31 cellular contexts compared by ENCODE assay signal in the genomic region with DNA sequence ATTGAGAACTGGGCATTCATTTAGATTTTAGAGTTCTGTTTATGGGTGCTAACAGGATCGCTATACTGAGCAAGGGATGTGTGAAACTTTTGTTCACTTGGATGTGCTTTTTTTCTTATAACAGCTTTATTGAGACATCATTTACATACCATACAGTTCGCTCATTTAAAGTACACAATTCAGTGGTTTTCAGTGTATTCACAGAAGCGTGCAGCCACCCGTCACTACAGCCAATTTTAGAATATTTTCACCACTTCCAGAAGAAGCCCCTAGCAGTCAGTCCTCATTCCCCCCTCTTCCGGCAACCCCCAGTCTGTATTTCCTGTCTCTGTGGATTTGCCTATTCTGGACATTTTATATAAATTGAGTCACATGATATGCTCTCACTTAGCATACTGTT. TPM values are rescaled to one million over a fixed set of nuclear protein-coding genes. Genes with fewer than 3 reads are reported as not detected.
A peak's percentile ranks its signal among the peaks of the same experiment; 100 is the strongest.
DNase-seq lines count a peak whose midpoint lies in the region; ATAC-seq and TF ChIP-seq lines count a peak whose summit lies in the region.
"Had no signal": no experiment of that assay in that cellular context is flagged by ENCODE, and none has a peak within 500 bp of the region (broad histone marks: within the 10 kb centered on the region; RNA-seq: fewer than 3 reads in every experiment).

No MANE protein-coding gene starts in this region.

- H3K36me3 ChIP-seq in upper lobe of right lung: no peaks in the 10 kb centered on the region

- TF ChIP-seq CTCF in astrocyte of the spinal cord (IDR thresholded peaks at IDR 0.05; ENCODE audit: low read depth, low read length) (no peak), upper lobe of right lung (IDR thresholded peaks at IDR 0.05) (no peak)

- intact Hi-C loops in upper lobe of right lung (cut with DNase I): no loop called here

- H3K4me1 ChIP-seq in upper lobe of right lung: no peaks in the 10 kb centered on the region
- H3K4me1 ChIP-seq: parathyroid adenoma, right lobe of liver had no signal

- in situ Hi-C loops in astrocyte of the spinal cord (cut with HindIII; ENCODE audit: low sequenced_read_pairs): no loop called here
- in situ Hi-C loops in KBM-7 (cut with MboI; ENCODE audit: low pct_unique_long_range_greater_than_20kb, low sequenced_read_pairs): no loop called here

- H3K9me3 ChIP-seq in upper lobe of right lung: no peaks in the 10 kb centered on the region
- H3K9me3 ChIP-seq: mucosa of descending colon, right lobe of liver had no signal

- peak; percentile 14 for DNase-seq in HCEC 1CT
- peak; percentile 20 for DNase-seq in astrocyte of the spinal cord (ENCODE audit: low read depth, low spot score)
- peak; percentile 17 for DNase-seq in iris pigment epithelial cell (ENCODE audit: low read depth)
- no peak for DNase-seq in upper lobe of right lung
- DNase-seq in KBM-7: no peak
- no peak for DNase-seq in HK-2 (ENCODE audit: unreplicated experiment)
- no peak for DNase-seq in retina
- DNase-seq: activated CD4-positive, alpha-beta T cell treated with anti-CD3 and anti-CD28 coated beads for 36 hours; activated CD8-positive, alpha-beta memory T cell treated with anti-CD3 and anti-CD28 coated beads for 24 hours; activated gamma-delta T cell; activated naive CD8-positive, alpha-beta T cell treated with anti-CD3 and anti-CD28 coated beads, Interleukin-2, amount 10 ng/mL, durations not matched to agents 7 days and 5 days; CD4-positive, alpha-beta memory T cell; dermis blood vessel endothelial cell; H7; mucosa of descending colon; NCI-H146; NCI-H446 treated with DMSO at 0.1 percent for 48 hours; NCI-H82; nephron progenitor cell; right lobe of liver; stimulated activated CD4-positive, alpha-beta T cell treated with anti-CD3 and anti-CD28 coated beads, Interleukin-12 subunit alpha, Interleukin-12 subunit beta, amount 100 ng/mL, for 4 hours; stimulated activated CD4-positive, alpha-beta T cell treated with anti-CD3 and anti-CD28 coated beads, Interleukin-4, amount 100 ng/mL, for 24 hours had no signal

- no peaks in the 10 kb centered on the region for H3K27me3 ChIP-seq in upper lobe of right lung
- H3K27me3 ChIP-seq: right lobe of liver had no signal

- peak overlapping the region; percentile 7 for H3K27ac ChIP-seq in upper lobe of right lung
- H3K27ac ChIP-seq: HL-60, parathyroid adenoma, right lobe of liver had no signal

- ATAC-seq in upper lobe of right lung: no peak
- ATAC-seq: activated CD4-positive, alpha-beta T cell treated with anti-CD3 and anti-CD28 coated beads for 36 hours; mucosa of descending colon; right lobe of liver; stimulated activated memory B cell treated with anti-CD40 and anti-IgM and Interleukin-4, amounts not matched to agents 10 μg/mL and 1 μg/mL and 100 μg/mL, for 72 hours had no signal

- H3K4me3 ChIP-seq in astrocyte of the spinal cord (ENCODE audit: low read depth, low read length) (no peak overlapping the region), upper lobe of right lung (no peak overlapping the region)
- H3K4me3 ChIP-seq: mucosa of descending colon, right lobe of liver had no signal

RNA-seq across cellular contexts. Expression of a gene that starts 48.7 kb away (rescaled TPM):
- not detected for total RNA-seq in upper lobe of right lung
- total RNA-seq: activated CD4-positive, alpha-beta T cell treated with anti-CD3 and anti-CD28 coated beads for 36 hours; activated naive CD8-positive, alpha-beta T cell treated with anti-CD3 and anti-CD28 coated beads, Interleukin-2, amount 10 ng/mL, durations not matched to agents 7 days and 5 days; CD4-positive, alpha-beta memory T cell; dermis blood vessel endothelial cell; G401; glomerular endothelial cell; H7; LHCN-M2; liver; mucosa of descending colon; right lobe of liver; T-helper 2 cell treated with Interferon-gamma antibody and Interleukin-4, amounts not matched to agents 100 ng/mL and 5 ng/mL, for 36 hours; urinary bladder had no signal

Comparison
In these comparisons a context has a peak if more than half of its experiments do, and no peak if none do; other contexts are left out.
1. DNase-seq: peak in HCEC 1CT (single experiment), astrocyte of the spinal cord (single experiment) and iris pigment epithelial cell (single experiment); none in upper lobe of right lung (single experiment), KBM-7 (single experiment), HK-2 (single experiment) and retina (single experiment).